ENCODE assay signal across 1 cellular context in genomic region chr15:72231847-72232461, GRCh38.
TF ChIP-seq lines count a peak whose summit lies in the region.

No MANE protein-coding gene starts in this region.

TF ChIP-seq in K562, 482 proteins besides CTCF, POLR2A, EP300 and RAD21 (continued from another document and continues in another):
- peak in 1 of 2 experiments; percentile 50; a peak in 1 of 4 replicates for TF ChIP-seq TEAD1 (CRISPR knock-in tag; IDR thresholded peaks at IDR 0.05)
- no peak for TF ChIP-seq HBP1 (CRISPR knock-in tag; IDR thresholded peaks at IDR 0.05)
- peak; percentile 58; the same call in 1 of the 2 replicates for TF ChIP-seq ZNF644 (tag; IDR thresholded peaks at IDR 0.05; ENCODE audit: low read depth)
- TF ChIP-seq PBX2 (CRISPR knock-in tag; IDR thresholded peaks at IDR 0.05; ENCODE audit: low read depth), result no peak
- peak; percentile 60 for TF ChIP-seq PBX2 (tag; conservative IDR thresholded peaks at IDR 0.05; ENCODE audit: low read depth)
- peak; percentile 22; the same call in 1 of the 2 replicates for TF ChIP-seq MAFG (tag; conservative IDR thresholded peaks at IDR 0.05)
- peak; percentile 77 for TF ChIP-seq BCOR (IDR thresholded peaks at IDR 0.05)
- peak; percentile 67 for TF ChIP-seq BHLHE40 (IDR thresholded peaks at IDR 0.05; ENCODE audit: low read length)
- TF ChIP-seq MLLT1 (IDR thresholded peaks at IDR 0.05), result no peak
- no peak for TF ChIP-seq PHTF2 (CRISPR knock-in tag; IDR thresholded peaks at IDR 0.05)
- peak; percentile 49; the same call in 1 of the 2 replicates for TF ChIP-seq CTBP1 (IDR thresholded peaks at IDR 0.05; ENCODE audit: borderline replicate concordance)
- 0 out of 2 replicates have a peak, but pooled peaks have one; percentile 17 for TF ChIP-seq KLF1 (tag; IDR thresholded peaks at IDR 0.05)
- peak; percentile 93 for TF ChIP-seq TAL1 (IDR thresholded peaks at IDR 0.05)
- TF ChIP-seq MEIS2 (IDR thresholded peaks at IDR 0.05; ENCODE audit: partially characterized antibody), result peak; percentile 82
- no peak for TF ChIP-seq ZSCAN29 (IDR thresholded peaks at IDR 0.05)
- TF ChIP-seq FOXJ2 (tag; IDR thresholded peaks at IDR 0.05), result 0 out of 2 replicates have a peak, but pooled peaks have one; percentile 38
- no peak for TF ChIP-seq XRCC5 (IDR thresholded peaks at IDR 0.05; ENCODE audit: low read depth, low read length)
- TF ChIP-seq DPF2 (IDR thresholded peaks at IDR 0.05), result peak; percentile 92
- peak; percentile 94 for TF ChIP-seq HDAC2 (IDR thresholded peaks at IDR 0.05)
- peak; percentile 87 for TF ChIP-seq SOX6 (IDR thresholded peaks at IDR 0.05)
- peak; percentile 38; the same call in 1 of the 2 replicates for TF ChIP-seq MYC (IDR thresholded peaks at IDR 0.05; ENCODE audit: low read depth, low read length)
- TF ChIP-seq MYC (CRISPR knock-in tag; IDR thresholded peaks at IDR 0.05; ENCODE audit: borderline replicate concordance, low read depth), result no peak
- no peak for TF ChIP-seq MED1 (CRISPR knock-in tag; IDR thresholded peaks at IDR 0.05; ENCODE audit: borderline replicate concordance)
- peak; percentile 77 for TF ChIP-seq ETV5 (CRISPR knock-in tag; IDR thresholded peaks at IDR 0.05; ENCODE audit: low read depth)
- TF ChIP-seq FOXK2 (conservative IDR thresholded peaks at IDR 0.05 in 1 of 2, IDR thresholded peaks at IDR 0.05 in 1 of 2; ENCODE audit: low read depth in 2 of 2), result 0 out of 4 replicates have a peak, but pooled peaks have one; percentile 28 to 29
- TF ChIP-seq NR2C1 (IDR thresholded peaks at IDR 0.05), result 0 out of 2 replicates have a peak, but pooled peaks have one; percentile 21
- no peak for TF ChIP-seq NR2C1 (tag; IDR thresholded peaks at IDR 0.05)
- peak in 1 of 2 experiments; percentile 25; a peak in 1 of 4 replicates for TF ChIP-seq FOXA3 (CRISPR knock-in tag; conservative IDR thresholded peaks at IDR 0.05 in 1 of 2, IDR thresholded peaks at IDR 0.05 in 1 of 2)
- no peak for TF ChIP-seq CHD2 (IDR thresholded peaks at IDR 0.05; ENCODE audit: low read depth, low read length)
- TF ChIP-seq ETV6 (IDR thresholded peaks at IDR 0.05; ENCODE audit: borderline replicate concordance in 1 of 2, low read depth in 2 of 2, low read length in 1 of 2), result no peak
- TF ChIP-seq ETV6 (CRISPR knock-in tag; IDR thresholded peaks at IDR 0.05; ENCODE audit: borderline replicate concordance), result no peak
- TF ChIP-seq NRF1 (conservative IDR thresholded peaks at IDR 0.05 in 1 of 2, IDR thresholded peaks at IDR 0.05 in 1 of 2), result peak; percentile 63; a peak in 3 of 4 replicates
- peak; percentile 42; the same call in 1 of the 2 replicates for TF ChIP-seq ATF7 (IDR thresholded peaks at IDR 0.05)
- TF ChIP-seq CBFA2T2 (conservative IDR thresholded peaks at IDR 0.05), result peak; percentile 92
- peak; percentile 46; the same call in 1 of the 2 replicates for TF ChIP-seq VEZF1 (CRISPR knock-in tag; IDR thresholded peaks at IDR 0.05)
- peak; percentile 79 for TF ChIP-seq PKNOX1 (IDR thresholded peaks at IDR 0.05)
- peak; percentile 72 for TF ChIP-seq ZNF766 (CRISPR knock-in tag; conservative IDR thresholded peaks at IDR 0.05)
- peak; percentile 79 for TF ChIP-seq LEF1 (IDR thresholded peaks at IDR 0.05)
- TF ChIP-seq CC2D1A (IDR thresholded peaks at IDR 0.05), result peak; percentile 12; the same call in 1 of the 2 replicates
- TF ChIP-seq ZBTB2 (IDR thresholded peaks at IDR 0.05), result no peak
- no peak for TF ChIP-seq ZBTB33 (CRISPR knock-in tag; IDR thresholded peaks at IDR 0.05)
- TF ChIP-seq ELF1 (tag; IDR thresholded peaks at IDR 0.05), result peak; percentile 49; the same call in 1 of the 2 replicates
- TF ChIP-seq CREM (IDR thresholded peaks at IDR 0.05; ENCODE audit: low read depth), result peak; percentile 45; the same call in 1 of the 2 replicates
- peak; percentile 67; the same call in 1 of the 2 replicates for TF ChIP-seq FOXM1 (IDR thresholded peaks at IDR 0.05; ENCODE audit: low read depth)
- TF ChIP-seq FOXM1 (CRISPR knock-in tag; IDR thresholded peaks at IDR 0.05; ENCODE audit: low read depth), result no peak
- peak; percentile 76 for TF ChIP-seq STAT5A (IDR thresholded peaks at IDR 0.05; ENCODE audit: borderline replicate concordance, low read length)
- TF ChIP-seq PTBP1 (IDR thresholded peaks at IDR 0.05; ENCODE audit: low read depth, low read length), result no peak
- no peak for TF ChIP-seq HDAC8 (tag; IDR thresholded peaks at IDR 0.05)
- peak; percentile 84 for TF ChIP-seq PML (IDR thresholded peaks at IDR 0.05; ENCODE audit: low read length)
- TF ChIP-seq PHF21A (IDR thresholded peaks at IDR 0.05; ENCODE audit: borderline replicate concordance, low read depth), result peak; percentile 15; the same call in 1 of the 2 replicates
- no peak for TF ChIP-seq ZNF444 (CRISPR knock-in tag; IDR thresholded peaks at IDR 0.05)
- TF ChIP-seq MNT (conservative IDR thresholded peaks at IDR 0.05), result peak in 1 of 2 experiments; percentile 50; a peak in 2 of 4 replicates
- peak; percentile 38; the same call in 1 of the 2 replicates for TF ChIP-seq JUN (IDR thresholded peaks at IDR 0.05; ENCODE audit: borderline replicate concordance, low read depth, low read length)
- TF ChIP-seq JUN (CRISPR knock-in tag; IDR thresholded peaks at IDR 0.05; ENCODE audit: borderline replicate concordance), result no peak
- no peak for TF ChIP-seq NR4A1 (CRISPR knock-in tag; IDR thresholded peaks at IDR 0.05)
- 0 out of 2 replicates have a peak, but pooled peaks have one; percentile 39 for TF ChIP-seq NR4A1 (tag; IDR thresholded peaks at IDR 0.05)
- TF ChIP-seq RCOR1 (IDR thresholded peaks at IDR 0.05; ENCODE audit: borderline replicate concordance in 1 of 2, low read depth in 2 of 2, low read length in 2 of 2), result peak; percentile 99 to 100
- 0 out of 2 replicates have a peak, but pooled peaks have one; percentile 43 for TF ChIP-seq NBN (IDR thresholded peaks at IDR 0.05; ENCODE audit: low read depth)
- TF ChIP-seq THRA (IDR thresholded peaks at IDR 0.05), result no peak
- peak; percentile 57; the same call in 1 of the 2 replicates for TF ChIP-seq TCF7 (IDR thresholded peaks at IDR 0.05; ENCODE audit: borderline replicate concordance)
- peak; percentile 69 for TF ChIP-seq FOSL1 (tag; conservative IDR thresholded peaks at IDR 0.05)
- peak; percentile 92 for TF ChIP-seq TCF3 (CRISPR knock-in tag; IDR thresholded peaks at IDR 0.05)
